In genomic region chr1:240100351-240100750, GRCh38 we compare ENCODE assay signal across 22 cellular contexts. TPM values are rescaled to one million over a fixed set of nuclear protein-coding genes. Genes with fewer than 3 reads are reported as not detected.
DNase-seq lines count a peak whose midpoint lies in the region; ATAC-seq and TF ChIP-seq lines count a peak whose summit lies in the region.
"Had no signal": no experiment of that assay in that cellular context is flagged by ENCODE, and none has a peak within 500 bp of the region (broad histone marks: within the 10 kb centered on the region; RNA-seq: fewer than 3 reads in every experiment).

No MANE protein-coding gene starts in this region.

- TF ChIP-seq POLR2A in transverse colon (IDR thresholded peaks at IDR 0.05) (no peak), breast epithelium (IDR thresholded peaks at IDR 0.05) (no peak)

- peaks cover 5% of the 10 kb centered on the region for H3K27me3 ChIP-seq in transverse colon
- peaks cover 6% of the 10 kb centered on the region for H3K27me3 ChIP-seq in CD4-positive, alpha-beta T cell (ENCODE audit: control insufficient read depth, insufficient read depth, low read length)
- H3K27me3 ChIP-seq in breast epithelium, result no peaks in the 10 kb centered on the region
- H3K27me3 ChIP-seq: gastrocnemius medialis, thyroid gland had no signal

- POLR2A ChIA-PET in CD4-positive, alpha-beta T cell (lab: Charles Lee), result no interaction called here
- POLR2A ChIA-PET in MCF 10A (lab: Yijun Ruan, JAX), result no interaction called here

- in situ Hi-C loops in transverse colon (cut with MboI; ENCODE audit: low pct_ligation_motif_present in 1 of 4, low pct_unique_long_range_greater_than_20kb in 1 of 4, low sequenced_read_pairs in 3 of 4), result no loop called here

- H3K36me3 Mint-ChIP-seq in CD4-positive, alpha-beta T cell (ENCODE audit: low read depth), result no peaks in the 10 kb centered on the region
- no peaks in the 10 kb centered on the region for H3K36me3 Mint-ChIP-seq in MCF 10A (ENCODE audit: insufficient read depth, unreplicated experiment)
- H3K36me3 Mint-ChIP-seq: activated naive CD8-positive, alpha-beta T cell treated with anti-CD3 and anti-CD28 coated beads, Interleukin-2, amount 10 ng/mL, durations not matched to agents 7 days and 5 days; CD4-positive, CD25-positive, alpha-beta regulatory T cell; WTC11 had no signal

- CTCF ChIA-PET in CD4-positive, alpha-beta T cell (lab: Charles Lee), result no interaction called here
- CTCF ChIA-PET in MCF 10A (lab: Yijun Ruan, JAX), result interaction anchor here (0.6 to 1.0 kb wide), 2 partner anchors 50 to 506 kb away, joined by 4 to 5 read pairs; no protein-coding TSS in a partner anchor

- H3K27ac ChIP-seq in transverse colon, result peak overlapping the region in 3 of 4 donors; percentile 11 to 43 (median 14)
- no peak overlapping the region for H3K27ac ChIP-seq in CD4-positive, alpha-beta T cell (ENCODE audit: low read depth, low read length)
- H3K27ac ChIP-seq in breast epithelium, result no peak overlapping the region
- H3K27ac ChIP-seq: gastrocnemius medialis, spleen, thyroid gland had no signal

- H3K27me3 Mint-ChIP-seq in CD4-positive, alpha-beta T cell, result peaks cover 23% of the 10 kb centered on the region
- H3K27me3 Mint-ChIP-seq in MCF 10A (ENCODE audit: insufficient read depth, unreplicated experiment), result no peaks in the 10 kb centered on the region

- no TSS peak for BruUV-seq in MCF 10A (replicated peaks; lab: Mats Ljungman, UMichigan)

- intact Hi-C loops in transverse colon (cut with DNase I; ENCODE audit: low total_unique reads) (no loop called here), breast epithelium (cut with DNase I; ENCODE audit: low total_unique reads) (no loop called here), MCF 10A (cut with micrococcal nuclease) (no loop called here)
- intact Hi-C loops in CD4-positive, alpha-beta T cell (cut with DNase I, micrococcal nuclease), result no loop called here

- ATAC-seq in CD4-positive, alpha-beta T cell (ENCODE audit: poor library complexity), result no peak
- ATAC-seq: gastrocnemius medialis had no signal

- TF ChIP-seq EP300 in transverse colon (IDR thresholded peaks at IDR 0.05; ENCODE audit: low read depth), result no peak

- H3K4me3 ChIP-seq in transverse colon (no peak overlapping the region), breast epithelium (no peak overlapping the region)
- H3K4me3 ChIP-seq: gastrocnemius medialis, spleen, thyroid gland had no signal

- TF ChIP-seq CTCF in transverse colon (IDR thresholded peaks at IDR 0.05) (no peak), breast epithelium (IDR thresholded peaks at IDR 0.05) (no peak), MCF 10A (IDR thresholded peaks at IDR 0.05; ENCODE audit: unreplicated experiment) (no peak)
- TF ChIP-seq CTCF in CD4-positive, alpha-beta T cell (IDR thresholded peaks at IDR 0.05), result no peak

- WGBS in transverse colon (ENCODE audit: low coverage in 1 of 2), 2 donors, result 60 to 71% methylated on average over 1 of the region's 1 CpG

- H3K36me3 ChIP-seq in transverse colon, result no peaks in the 10 kb centered on the region
- H3K36me3 ChIP-seq in breast epithelium, result no peaks in the 10 kb centered on the region
- H3K36me3 ChIP-seq: gastrocnemius medialis, spleen, thyroid gland had no signal

- no peaks in the 10 kb centered on the region for H3K4me1 Mint-ChIP-seq in CD4-positive, alpha-beta T cell (ENCODE audit: low read depth)
- no peaks in the 10 kb centered on the region for H3K4me1 Mint-ChIP-seq in MCF 10A (ENCODE audit: insufficient read depth, unreplicated experiment)
- H3K4me1 Mint-ChIP-seq: activated naive CD8-positive, alpha-beta T cell treated with anti-CD3 and anti-CD28 coated beads, Interleukin-2, amount 10 ng/mL, durations not matched to agents 7 days and 5 days; CD4-positive, CD25-positive, alpha-beta regulatory T cell had no signal

- no peaks in the 10 kb centered on the region for H3K9me3 ChIP-seq in transverse colon
- no peaks in the 10 kb centered on the region for H3K9me3 ChIP-seq in CD4-positive, alpha-beta T cell (ENCODE audit: control insufficient read depth, low read length)
- no peaks in the 10 kb centered on the region for H3K9me3 ChIP-seq in breast epithelium
- H3K9me3 ChIP-seq: gastrocnemius medialis, spleen, thyroid gland had no signal

- H3K4me1 ChIP-seq in transverse colon (no peaks in the 10 kb centered on the region), breast epithelium (no peaks in the 10 kb centered on the region)
- H3K4me1 ChIP-seq: gastrocnemius medialis, spleen, thyroid gland had no signal

- no peak overlapping the region for H3K27ac Mint-ChIP-seq in CD4-positive, alpha-beta T cell
- no peak overlapping the region for H3K27ac Mint-ChIP-seq in MCF 10A (ENCODE audit: low read depth, unreplicated experiment)
- H3K27ac Mint-ChIP-seq: activated naive CD8-positive, alpha-beta T cell treated with anti-CD3 and anti-CD28 coated beads, Interleukin-2, amount 10 ng/mL, durations not matched to agents 7 days and 5 days; CD4-positive, CD25-positive, alpha-beta regulatory T cell; progenitor cell of endocrine pancreas; T-helper 1 cell treated with Interleukin-12 subunit alpha and Interleukin-12 subunit beta and Interleukin-4 antibody, amounts not matched to agents 30 μg/mL and 1 μg/mL, for 36 hours; WTC11 had no signal

- H3K4me3 Mint-ChIP-seq in CD4-positive, alpha-beta T cell, result no peak overlapping the region
- no peak overlapping the region for H3K4me3 Mint-ChIP-seq in MCF 10A (ENCODE audit: unreplicated experiment)
- H3K4me3 Mint-ChIP-seq: activated naive CD8-positive, alpha-beta T cell treated with anti-CD3 and anti-CD28 coated beads, Interleukin-2, amount 10 ng/mL, durations not matched to agents 7 days and 5 days; CD4-positive, CD25-positive, alpha-beta regulatory T cell; T-helper 1 cell treated with Interleukin-12 subunit alpha and Interleukin-12 subunit beta and Interleukin-4 antibody, amounts not matched to agents 30 μg/mL and 1 μg/mL, for 36 hours; WTC11 had no signal

- H3K9me3 Mint-ChIP-seq in CD4-positive, alpha-beta T cell, result peaks cover 3% of the 10 kb centered on the region
- no peaks in the 10 kb centered on the region for H3K9me3 Mint-ChIP-seq in MCF 10A (ENCODE audit: unreplicated experiment)
- H3K9me3 Mint-ChIP-seq: T-helper 1 cell treated with Interleukin-12 subunit alpha and Interleukin-12 subunit beta and Interleukin-4 antibody, amounts not matched to agents 30 μg/mL and 1 μg/mL, for 36 hours; WTC11 had no signal

- DNase-seq in GM03348 (ENCODE audit: low spot score) (peak; percentile 78), amniotic epithelial cell (ENCODE audit: low read depth) (peak; percentile 55), iris pigment epithelial cell (ENCODE audit: low read depth) (peak; percentile 70), transverse colon (no peak), breast epithelium (ENCODE audit: low spot score in 2 of 2) (no peak), D341Med (ENCODE audit: low spot score) (no peak), MCF 10A (ENCODE audit: unreplicated experiment) (no peak)
- DNase-seq in CD4-positive, alpha-beta T cell, result no peak
- DNase-seq: activated naive CD8-positive, alpha-beta T cell treated with anti-CD3 and anti-CD28 coated beads, Interleukin-2, amount 10 ng/mL, durations not matched to agents 7 days and 5 days; CD4-positive, CD25-positive, alpha-beta regulatory T cell; DMS79; gastrocnemius medialis; NCI-H1694 treated with DMSO at 0.1 percent for 48 hours; NCI-H446 treated with DMSO at 0.1 percent for 48 hours; spleen; thyroid gland had no signal

RNA-seq across cellular contexts. Expression of gene FMN2, which starts 8.7 kb away (rescaled TPM):
- 10 to 100 TPM in 1 of 4 donors, 1 to 10 TPM in 3; 3.6 to 35.5 (median 5.6) TPM for total RNA-seq in transverse colon
- not detected for total RNA-seq in CD4-positive, alpha-beta T cell
- 1 to 10 TPM in 2 of 3 donors, under 1 TPM in 1; 0.80 to 4.2 (median 3.3) TPM for total RNA-seq in breast epithelium
- total RNA-seq in MCF 10A (2022), result 5.3 and 8.6 TPM in 2 replicates
- total RNA-seq: activated naive CD8-positive, alpha-beta T cell treated with anti-CD3 and anti-CD28 coated beads, Interleukin-2, amount 10 ng/mL, durations not matched to agents 7 days and 5 days; CD4-positive, CD25-positive, alpha-beta regulatory T cell; endothelial cell of umbilical vein; HT-29; liver had no signal

Comparison
In these comparisons a context has a peak if more than half of its experiments do, and no peak if none do; other contexts are left out.
1. DNase-seq: peak in GM03348 (single experiment), amniotic epithelial cell (single experiment) and iris pigment epithelial cell (single experiment); none in transverse colon (single experiment), CD4-positive, alpha-beta T cell (0 of 10), breast epithelium (0 of 2), D341Med (single experiment) and MCF 10A (single experiment).
2. H3K27ac ChIP-seq: peak in transverse colon (3 of 4); none in CD4-positive, alpha-beta T cell (single experiment) and breast epithelium (0 of 2).